Comparison of ENCODE assay signal across 9 cellular contexts in the genomic region with DNA sequence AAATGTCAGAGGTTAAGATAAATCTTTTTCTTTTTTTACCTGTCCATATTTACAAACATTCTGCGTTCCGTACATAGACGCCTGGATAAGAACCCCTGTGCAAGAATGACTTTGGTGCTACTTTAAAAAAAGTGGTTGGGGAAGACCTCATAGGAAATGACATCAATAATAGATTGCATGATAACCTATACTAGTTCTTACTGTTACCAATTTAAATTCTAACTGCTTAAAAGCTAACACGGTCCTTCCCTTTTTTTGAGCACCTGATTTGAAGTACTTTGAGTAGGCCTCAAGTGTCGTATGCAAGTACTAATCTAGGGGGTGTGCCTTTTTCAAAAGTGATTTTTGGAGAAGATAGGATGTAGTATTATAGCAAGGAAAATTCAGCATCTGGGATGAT. TPM values are rescaled to one million over a fixed set of nuclear protein-coding genes. Genes with fewer than 3 reads are reported as not detected.
DNase-seq lines count a peak whose midpoint lies in the region; ATAC-seq and TF ChIP-seq lines count a peak whose summit lies in the region.
"Had no signal": no experiment of that assay in that cellular context is flagged by ENCODE, and none has a peak within 500 bp of the region (broad histone marks: within the 10 kb centered on the region; RNA-seq: fewer than 3 reads in every experiment).

No MANE protein-coding gene starts in this region.

- H3K4me1 ChIP-seq in OCI-LY1 (ENCODE audit: insufficient read depth, low read length, severe bottlenecking) (peaks cover 32% of the 10 kb centered on the region), colonic mucosa (peaks cover 6% of the 10 kb centered on the region), neuron (ENCODE audit: insufficient read depth, low read length) (peaks cover 17% of the 10 kb centered on the region)

- H3K36me3 ChIP-seq in OCI-LY1 (ENCODE audit: insufficient read depth, low read length) = no peaks in the 10 kb centered on the region
- H3K36me3 ChIP-seq in colonic mucosa = no peaks in the 10 kb centered on the region
- H3K36me3 ChIP-seq in neuron (ENCODE audit: insufficient read depth, low read length) = no peaks in the 10 kb centered on the region

- intact Hi-C loops in colonic mucosa (cut with DNase I) = loop anchor here (5.0 kb wide), 1 partner anchor 408 kb away; a partner anchor contains a TSS

- H3K9me3 ChIP-seq in OCI-LY1 (ENCODE audit: low read length) = no peaks in the 10 kb centered on the region
- no peaks in the 10 kb centered on the region for H3K9me3 ChIP-seq in colonic mucosa
- H3K9me3 ChIP-seq in neuron (ENCODE audit: low read length) = no peaks in the 10 kb centered on the region

- H3K27ac ChIP-seq in OCI-LY1 (ENCODE audit: low read depth, low read length, poor library complexity, severe bottlenecking) = peak overlapping the region; percentile 46
- peak overlapping the region; percentile 99 for H3K27ac ChIP-seq in colonic mucosa
- H3K27ac ChIP-seq: C4-2B had no signal

- peaks cover 7% of the 10 kb centered on the region; the same call in 1 of the 2 replicates for H3F3A ChIP-seq in OCI-LY1 (ENCODE audit: insufficient read depth, low read length)

- no peaks in the 10 kb centered on the region for H3K27me3 ChIP-seq in OCI-LY1 (ENCODE audit: insufficient read depth, low read length)
- H3K27me3 ChIP-seq in colonic mucosa = no peaks in the 10 kb centered on the region
- H3K27me3 ChIP-seq in neuron (ENCODE audit: insufficient read depth, low read length) = no peaks in the 10 kb centered on the region

- H3K79me2 ChIP-seq in OCI-LY1 (ENCODE audit: insufficient read depth, low read length) = peaks cover 8% of the 10 kb centered on the region

- peak overlapping the region; percentile 83; the same call in 1 of the 2 replicates for H3K9ac ChIP-seq in OCI-LY1 (ENCODE audit: low read length)
- peak overlapping the region in 1 of 2 donors; percentile 89 for H3K9ac ChIP-seq in colonic mucosa (ENCODE audit: low read depth in 2 of 2, low read length in 2 of 2)

- no peak overlapping the region for H2AFZ ChIP-seq in OCI-LY1 (ENCODE audit: low read length)
- no peak overlapping the region for H2AFZ ChIP-seq in neuron (ENCODE audit: low read depth, low read length)

- H3K4me2 ChIP-seq in OCI-LY1 (ENCODE audit: low read length) = peak overlapping the region; percentile 89

- DNase-seq in NCI-H1105 treated with DMSO at 0.1 percent for 48 hours (lab: John Stamatoyannopoulos, UW) (peak; percentile 12), NCI-H1105 (lab: John Stamatoyannopoulos, UW) (no peak), colonic mucosa (no peak), UCSD-AML1 (lab: John Stamatoyannopoulos, UW; ENCODE audit: unreplicated experiment) (no peak)
- DNase-seq in stimulated activated naive CD4-positive, alpha-beta T cell treated with Interleukin-2 at 50 U/mL for 16 hours (lab: John Stamatoyannopoulos, UW) = no peak

- no peak for ATAC-seq in HG02870 (IDR thresholded peaks at IDR 0.05; ENCODE audit: unreplicated experiment)

- H3K4me3 ChIP-seq in OCI-LY1 (ENCODE audit: low read depth, low read length, poor library complexity, severe bottlenecking) (peak overlapping the region; percentile 90), colonic mucosa (peak overlapping the region; percentile 94), neuron (ENCODE audit: low read length) (peak overlapping the region; percentile 85)

- no peaks in the 10 kb centered on the region for H4K20me1 ChIP-seq in OCI-LY1 (ENCODE audit: insufficient read depth, low read length)

- TF ChIP-seq CTCF in OCI-LY1 (IDR thresholded peaks at IDR 0.05; ENCODE audit: low read length) (no peak), colonic mucosa (IDR thresholded peaks at IDR 0.05) (no peak)

- no peaks in the 10 kb centered on the region for H3K9me2 ChIP-seq in OCI-LY1 (ENCODE audit: low read depth, low read length)

RNA-seq across cellular contexts. Expression of a gene that starts 2.1 kb away (rescaled TPM):
- 10 to 100 TPM; 12.8 to 16.5 TPM for total RNA-seq in colonic mucosa
